ENCODE assay signal across 1 cellular context in the genomic region with DNA sequence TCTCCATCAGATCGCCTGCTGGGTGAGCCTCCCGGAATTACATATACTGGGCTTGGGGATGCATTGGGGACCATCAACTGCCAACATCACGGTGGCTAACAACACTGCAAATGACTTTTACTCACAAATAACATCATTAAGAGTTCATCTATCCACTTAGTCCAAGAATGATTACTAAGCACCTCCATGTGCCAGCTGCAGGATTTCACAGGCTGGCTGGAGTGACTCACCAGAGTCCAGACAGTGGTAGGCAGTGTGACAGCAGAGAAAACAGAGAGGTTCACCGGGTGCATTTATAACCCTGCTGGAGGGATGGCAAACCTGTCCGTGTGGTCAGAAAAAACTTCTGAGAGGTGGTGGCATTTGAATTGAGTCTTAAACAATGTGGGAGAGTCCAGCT.
TF ChIP-seq lines count a peak whose summit lies in the region.

No MANE protein-coding gene starts in this region.

TF ChIP-seq in H1, 55 proteins besides CTCF, POLR2A, EP300 and RAD21:
- TF ChIP-seq SAP30 (IDR thresholded peaks at IDR 0.05; ENCODE audit: insufficient read depth, insufficient replicate concordance, low read length): no peak
- TF ChIP-seq CBX8 (IDR thresholded peaks at IDR 0.05; ENCODE audit: borderline replicate concordance, low read depth, low read length): no peak
- no peak for TF ChIP-seq KDM4A (IDR thresholded peaks at IDR 0.05; ENCODE audit: low read depth, low read length, severe bottlenecking)
- TF ChIP-seq SP1 (IDR thresholded peaks at IDR 0.05; ENCODE audit: low read depth, low read length): no peak
- no peak for TF ChIP-seq ZNF274 (IDR thresholded peaks at IDR 0.05; ENCODE audit: borderline replicate concordance, extremely low read depth, low read length)
- no peak for TF ChIP-seq EZH2 (IDR thresholded peaks at IDR 0.05; ENCODE audit: low read depth, low read length, severe bottlenecking)
- TF ChIP-seq YY1 (IDR thresholded peaks at IDR 0.05; ENCODE audit: low read depth, low read length): no peak
- no peak for TF ChIP-seq JUND (IDR thresholded peaks at IDR 0.05; ENCODE audit: low read length)
- no peak for TF ChIP-seq GTF2F1 (IDR thresholded peaks at IDR 0.05; ENCODE audit: borderline replicate concordance, low read depth, low read length)
- TF ChIP-seq NRF1 (IDR thresholded peaks at IDR 0.05; ENCODE audit: low read depth, low read length): no peak
- TF ChIP-seq TEAD4 (IDR thresholded peaks at IDR 0.05; ENCODE audit: low read depth, low read length): no peak
